Comparison of ENCODE assay signal across 29 cellular contexts in the genomic region with DNA sequence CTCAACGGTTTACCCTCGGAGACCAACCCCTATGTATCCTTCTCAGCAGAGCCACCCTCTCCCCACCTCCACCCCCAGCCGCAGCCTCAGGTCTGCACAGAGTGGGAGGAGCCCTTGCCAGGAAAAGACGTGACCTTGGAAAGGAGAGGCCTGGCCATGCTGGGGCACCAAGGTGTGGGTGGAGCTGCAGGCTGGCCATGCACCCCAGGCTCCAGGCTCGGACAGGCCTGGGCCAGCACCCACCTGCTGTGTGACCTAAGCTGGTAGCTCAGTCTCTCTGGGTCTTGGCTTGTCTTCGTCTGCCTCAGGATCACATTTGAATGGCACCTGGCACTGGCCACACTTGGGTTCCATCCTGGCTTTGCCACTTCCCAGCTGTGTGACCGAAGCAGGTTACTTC. TPM values are rescaled to one million over a fixed set of nuclear protein-coding genes. Genes with fewer than 3 reads are reported as not detected.
DNase-seq lines count a peak whose midpoint lies in the region; ATAC-seq, FAIRE-seq and TF ChIP-seq lines count a peak whose summit lies in the region.
"Had no signal": no experiment of that assay in that cellular context is flagged by ENCODE, and none has a peak within 500 bp of the region (broad histone marks: within the 10 kb centered on the region; RNA-seq: fewer than 3 reads in every experiment).

No MANE protein-coding gene starts in this region.

- ATAC-seq in heart left ventricle = peak in 3 of 4 donors; percentile 34 to 49 (median 49)
- ATAC-seq: activated T-cell treated with anti-CD3 and anti-CD28 coated beads, Interleukin-2, amount 50 U/mL, for 72 hours; gastrocnemius medialis; GM23338; stimulated activated naive CD8-positive, alpha-beta T cell treated with anti-CD3 and anti-CD28 coated beads, Interleukin-15, amount 100 ng/mL, for 72 hours had no signal

- no peak overlapping the region for H2AFZ ChIP-seq in mammary epithelial cell (ENCODE audit: low read depth, low read length)
- H2AFZ ChIP-seq: GM23338 had no signal

- dilution Hi-C loops in mammary epithelial cell (cut with HindIII; ENCODE audit: low sequenced_read_pairs) = no loop called here

- in situ Hi-C loops in mammary epithelial cell (cut with MboI; ENCODE audit: low sequenced_read_pairs in 2 of 2) = no loop called here

- no peak for FAIRE-seq in HTR-8/SVneo (lab: Jason Lieb, UNC)
- FAIRE-seq: endometrium, GM12891 had no signal

- BruUV-seq in MCF 10A (replicated peaks; lab: Mats Ljungman, UMichigan) (no TSS peak), mammary epithelial cell (replicated peaks; lab: Mats Ljungman, UMichigan) (no TSS peak)

- peaks cover 10% of the 10 kb centered on the region for H3K79me2 ChIP-seq in mammary epithelial cell (ENCODE audit: insufficient read depth, low read length)

- H3K36me3 ChIP-seq in mammary epithelial cell (ENCODE audit: insufficient read depth, low read length) (peaks cover 10% of the 10 kb centered on the region), heart left ventricle (peaks cover 0 to 89% (median 79%) of the 10 kb centered on the region in 9 donors)

- H3K4me3 ChIP-seq in mammary epithelial cell (replicated peaks in 1 of 3; ENCODE audit: insufficient read depth in 1 of 3, low read depth in 2 of 3, low read length in 3 of 3) (no peak overlapping the region), heart left ventricle (no peak overlapping the region)
- H3K4me3 ChIP-seq: gastrocnemius medialis, GM23338, thyroid gland had no signal

- no peaks in the 10 kb centered on the region for H4K20me1 ChIP-seq in mammary epithelial cell (ENCODE audit: insufficient read depth, low read length)

- H3K9ac ChIP-seq in mammary epithelial cell (ENCODE audit: insufficient read depth, low read length) = no peak overlapping the region
- H3K9ac ChIP-seq: SK-N-SH had no signal

- H3K27me3 Mint-ChIP-seq in MCF 10A (ENCODE audit: insufficient read depth, unreplicated experiment) = no peaks in the 10 kb centered on the region
- H3K27me3 Mint-ChIP-seq: activated CD4-positive, alpha-beta T cell treated with anti-CD3 and anti-CD28 coated beads, Interleukin-2, amount 10 ng/mL, durations not matched to agents 24 days and 14 days; CD4-positive, alpha-beta memory T cell; dendritic cell treated with granulocyte-macrophage colony-stimulating factor and Interleukin-4, amounts not matched to agents 40 ng/mL and 50 ng/mL, for 4 days; progenitor cell of endocrine pancreas; stimulated activated naive CD8-positive, alpha-beta T cell treated with anti-CD3 and anti-CD28 coated beads, Interleukin-15, amount 100 ng/mL, for 72 hours had no signal

- no peak for TF ChIP-seq POLR2A in heart left ventricle (IDR thresholded peaks at IDR 0.05)

- WGBS in mammary epithelial cell (ENCODE audit: low coverage, missing lambda C conversion rate) = 91% methylated on average over 4 of the region's 7 CpGs
- 68 to 77% (median 72%) methylated on average over 6 to 7 of the region's 7 CpGs for WGBS in heart left ventricle, 4 donors

- H3K27ac ChIP-seq in mammary epithelial cell (ENCODE audit: insufficient read depth, low read depth, low read length) = no peak overlapping the region
- peak overlapping the region in 6 of 12 donors; percentile 0 to 52 (median 24) for H3K27ac ChIP-seq in heart left ventricle
- H3K27ac ChIP-seq: gastrocnemius medialis, thyroid gland had no signal

- DNase-seq in MCF 10A (ENCODE audit: unreplicated experiment) (no peak), mammary epithelial cell (no peak), heart left ventricle (peak in 2 of 5 donors; percentile 42 to 47), mesenteric fat pad (ENCODE audit: low spot score) (peak; percentile 82), HTR-8/SVneo (ENCODE audit: insufficient read length, low spot score) (no peak), putamen (ENCODE audit: low spot score) (no peak), EL (no peak), A172 (ENCODE audit: low spot score) (no peak)
- DNase-seq: activated CD4-positive, alpha-beta T cell treated with anti-CD3 and anti-CD28 coated beads, Interleukin-2, amount 10 ng/mL, durations not matched to agents 24 days and 14 days; activated naive CD4-positive, alpha-beta T cell treated with anti-CD3 and anti-CD28 coated beads, Interleukin-2, amount 50 U/mL, for 16 hours; activated T-cell treated with anti-CD3 and anti-CD28 coated beads, Interleukin-2, amount 50 U/mL, for 72 hours; CD4-positive, alpha-beta memory T cell; gastrocnemius medialis; Karpas-422; NCI-H1436; NCI-H774; RPMI8226; SK-N-SH; thyroid gland had no signal

- no peaks in the 10 kb centered on the region for H3K4me1 Mint-ChIP-seq in MCF 10A (ENCODE audit: insufficient read depth, unreplicated experiment)
- H3K4me1 Mint-ChIP-seq: GM23338; stimulated activated naive CD8-positive, alpha-beta T cell treated with anti-CD3 and anti-CD28 coated beads, Interleukin-15, amount 100 ng/mL, for 72 hours had no signal

- intact Hi-C loops in MCF 10A (cut with micrococcal nuclease) (no loop called here), mammary epithelial cell (cut with micrococcal nuclease) (no loop called here), heart left ventricle (cut with DNase I) (no loop called here)

- peaks cover 94% of the 10 kb centered on the region for H3K36me3 Mint-ChIP-seq in MCF 10A (ENCODE audit: insufficient read depth, unreplicated experiment)

- H3K4me1 ChIP-seq in mammary epithelial cell (ENCODE audit: insufficient read depth, low read length) (no peaks in the 10 kb centered on the region), heart left ventricle (peaks cover 0 to 34% (median 13%) of the 10 kb centered on the region in 12 donors)

- H3K27me3 ChIP-seq in mammary epithelial cell (ENCODE audit: insufficient read depth, low read length) = no peaks in the 10 kb centered on the region
- H3K27me3 ChIP-seq in heart left ventricle = no peaks in the 10 kb centered on the region
- H3K27me3 ChIP-seq: gastrocnemius medialis, thyroid gland had no signal

- peak overlapping the region; percentile 14 for H3K27ac Mint-ChIP-seq in MCF 10A (ENCODE audit: low read depth, unreplicated experiment)
- H3K27ac Mint-ChIP-seq: activated T-cell treated with anti-CD3 and anti-CD28 coated beads, Interleukin-2, amount 50 U/mL, for 72 hours; CD4-positive, alpha-beta memory T cell; dendritic cell treated with granulocyte-macrophage colony-stimulating factor and Interleukin-4, amounts not matched to agents 40 ng/mL and 50 ng/mL, for 4 days; GM23338; progenitor cell of endocrine pancreas; stimulated activated naive CD8-positive, alpha-beta T cell treated with anti-CD3 and anti-CD28 coated beads, Interleukin-15, amount 100 ng/mL, for 72 hours; T-helper 2 cell treated with Interferon-gamma antibody and Interleukin-4, amounts not matched to agents 5 μg/mL and 100 μg/mL, for 36 hours had no signal

- POLR2A ChIA-PET in MCF 10A (lab: Yijun Ruan, JAX) = interaction anchor here (0.5 to 2.2 kb wide), 2 partner anchors 10 to 20 kb away, joined by 3 to 5 read pairs; no protein-coding TSS in a partner anchor

- CTCF ChIA-PET in MCF 10A (lab: Yijun Ruan, JAX) (interaction anchor here (0.8 to 0.9 kb wide), 2 partner anchors 12 to 104 kb away, joined by 3 to 4 read pairs; no protein-coding TSS in a partner anchor), mammary epithelial cell (lab: Charles Lee; ENCODE audit: low non-redundant PET) (no interaction called here)

- H3K9me3 Mint-ChIP-seq in MCF 10A (ENCODE audit: unreplicated experiment) = no peaks in the 10 kb centered on the region
- H3K9me3 Mint-ChIP-seq: activated CD4-positive, alpha-beta T cell treated with anti-CD3 and anti-CD28 coated beads, Interleukin-2, amount 10 ng/mL, durations not matched to agents 24 days and 14 days; activated T-cell treated with anti-CD3 and anti-CD28 coated beads, Interleukin-2, amount 50 U/mL, for 72 hours; CD4-positive, alpha-beta memory T cell; dendritic cell treated with granulocyte-macrophage colony-stimulating factor and Interleukin-4, amounts not matched to agents 40 ng/mL and 50 ng/mL, for 4 days; GM23338; stimulated activated naive CD8-positive, alpha-beta T cell treated with anti-CD3 and anti-CD28 coated beads, Interleukin-15, amount 100 ng/mL, for 72 hours; T-helper 2 cell treated with Interferon-gamma antibody and Interleukin-4, amounts not matched to agents 5 μg/mL and 100 μg/mL, for 36 hours had no signal

- TF ChIP-seq CTCF in MCF 10A (IDR thresholded peaks at IDR 0.05; ENCODE audit: unreplicated experiment) (no peak), mammary epithelial cell (conservative IDR thresholded peaks at IDR 0.05 in 1 of 2, IDR thresholded peaks at IDR 0.05 in 1 of 2; ENCODE audit: extremely low read depth in 1 of 2, insufficient read depth in 1 of 2, low read depth in 1 of 2, low read length in 2 of 2) (no peak), heart left ventricle (IDR thresholded peaks at IDR 0.05) (no peak)

- no peak overlapping the region for H3K4me2 ChIP-seq in mammary epithelial cell (ENCODE audit: insufficient read depth, low read depth, low read length)
- H3K4me2 ChIP-seq: GM23338, SK-N-SH had no signal

- H3K9me3 ChIP-seq in mammary epithelial cell (replicated peaks; ENCODE audit: insufficient read depth, low read length) (no peaks in the 10 kb centered on the region), heart left ventricle (no peaks in the 10 kb centered on the region)
- H3K9me3 ChIP-seq: gastrocnemius medialis, SK-N-SH, thyroid gland had no signal

- H3K4me3 Mint-ChIP-seq in MCF 10A (ENCODE audit: unreplicated experiment) = no peak overlapping the region
- H3K4me3 Mint-ChIP-seq: activated CD4-positive, alpha-beta T cell treated with anti-CD3 and anti-CD28 coated beads, Interleukin-2, amount 10 ng/mL, durations not matched to agents 24 days and 14 days; activated T-cell treated with anti-CD3 and anti-CD28 coated beads, Interleukin-2, amount 50 U/mL, for 72 hours; CD4-positive, alpha-beta memory T cell; dendritic cell treated with granulocyte-macrophage colony-stimulating factor and Interleukin-4, amounts not matched to agents 40 ng/mL and 50 ng/mL, for 4 days; GM23338; stimulated activated naive CD8-positive, alpha-beta T cell treated with anti-CD3 and anti-CD28 coated beads, Interleukin-15, amount 100 ng/mL, for 72 hours; T-helper 2 cell treated with Interferon-gamma antibody and Interleukin-4, amounts not matched to agents 5 μg/mL and 100 μg/mL, for 36 hours had no signal

RNA-seq across cellular contexts. Expression of gene CCDC8, which starts 29.5 kb away (rescaled TPM):
- total RNA-seq in MCF 10A (2022) = not detected in 2 replicates
- total RNA-seq in mammary epithelial cell = 100 to 1,000 TPM in 1 of 2 donors, 10 to 100 TPM in 1; 94.6 to 110 TPM
- polyA plus RNA-seq in mammary epithelial cell = 47.7 TPM
- polyA minus RNA-seq in mammary epithelial cell = 47.1 TPM
- total RNA-seq in heart left ventricle = 10 to 100 TPM; 13.6 to 30.6 (median 24.7) TPM
- polyA plus RNA-seq in heart left ventricle = 10 to 100 TPM; 17.8 to 19.0 TPM
- total RNA-seq in mesenteric fat pad = 2.9 TPM
- not detected in 2 replicates for total RNA-seq in A172 (2014; rRNA removed; shearing (Covaris generic))
- total RNA-seq: activated CD4-positive, alpha-beta T cell treated with anti-CD3 and anti-CD28 coated beads, Interleukin-2, amount 10 ng/mL, durations not matched to agents 24 days and 14 days; activated CD8-positive, alpha-beta memory T cell treated with anti-CD3 and anti-CD28 coated beads for 36 hours; activated T-cell treated with anti-CD3 and anti-CD28 coated beads, Interleukin-2, amount 50 U/mL, for 72 hours; CD4-positive, alpha-beta memory T cell had no signal
- polyA plus RNA-seq: CD4-positive, alpha-beta memory T cell had no signal

RNA-seq across cellular contexts. Expression of gene PPP5C, which starts 37.0 kb away (rescaled TPM):
- total RNA-seq in MCF 10A (2022) (75.6 and 81.5 TPM in 2 replicates), mammary epithelial cell (10 to 100 TPM; 49.0 to 69.7 TPM), heart left ventricle (100 to 1,000 TPM in 1 of 9 donors, 10 to 100 TPM in 8; 69.9 to 115 (median 77.1) TPM), mesenteric fat pad (44.3 TPM)
- polyA plus RNA-seq in mammary epithelial cell (116 TPM), heart left ventricle (100 to 1,000 TPM in 1 of 2 donors, 10 to 100 TPM in 1; 64.9 to 107 TPM)
- 245 TPM for polyA minus RNA-seq in mammary epithelial cell
- total RNA-seq in A172 (2014; rRNA removed; shearing (Covaris generic)) = 40.4 and 53.1 TPM in 2 replicates

RNA-seq across cellular contexts. Expression of gene PNMA8C, which starts 44.9 kb away (rescaled TPM):
- total RNA-seq in MCF 10A (2022) (not detected in 2 replicates), mammary epithelial cell (1 to 10 TPM in 1 of 2 donors, not detected in 1; 2.3 TPM), heart left ventricle (under 1 TPM in 7 of 9 donors, not detected in 2; 0.07 to 0.19 (median 0.12) TPM), mesenteric fat pad (not detected)
- polyA plus RNA-seq in mammary epithelial cell (not detected), heart left ventricle (under 1 TPM in 1 of 2 donors, not detected in 1; 0.08 TPM)
- not detected for polyA minus RNA-seq in mammary epithelial cell
- not detected in 2 replicates for total RNA-seq in A172 (2014; rRNA removed; shearing (Covaris generic))
- total RNA-seq: A673; activated CD4-positive, alpha-beta T cell treated with anti-CD3 and anti-CD28 coated beads, Interleukin-2, amount 10 ng/mL, durations not matched to agents 24 days and 14 days; activated CD8-positive, alpha-beta memory T cell treated with anti-CD3 and anti-CD28 coated beads for 36 hours; activated T-cell treated with anti-CD3 and anti-CD28 coated beads, Interleukin-2, amount 50 U/mL, for 72 hours; CD4-positive, alpha-beta memory T cell; gastrocnemius medialis had no signal
- polyA plus RNA-seq: CD4-positive, alpha-beta memory T cell; liver had no signal
